In the genomic region with DNA sequence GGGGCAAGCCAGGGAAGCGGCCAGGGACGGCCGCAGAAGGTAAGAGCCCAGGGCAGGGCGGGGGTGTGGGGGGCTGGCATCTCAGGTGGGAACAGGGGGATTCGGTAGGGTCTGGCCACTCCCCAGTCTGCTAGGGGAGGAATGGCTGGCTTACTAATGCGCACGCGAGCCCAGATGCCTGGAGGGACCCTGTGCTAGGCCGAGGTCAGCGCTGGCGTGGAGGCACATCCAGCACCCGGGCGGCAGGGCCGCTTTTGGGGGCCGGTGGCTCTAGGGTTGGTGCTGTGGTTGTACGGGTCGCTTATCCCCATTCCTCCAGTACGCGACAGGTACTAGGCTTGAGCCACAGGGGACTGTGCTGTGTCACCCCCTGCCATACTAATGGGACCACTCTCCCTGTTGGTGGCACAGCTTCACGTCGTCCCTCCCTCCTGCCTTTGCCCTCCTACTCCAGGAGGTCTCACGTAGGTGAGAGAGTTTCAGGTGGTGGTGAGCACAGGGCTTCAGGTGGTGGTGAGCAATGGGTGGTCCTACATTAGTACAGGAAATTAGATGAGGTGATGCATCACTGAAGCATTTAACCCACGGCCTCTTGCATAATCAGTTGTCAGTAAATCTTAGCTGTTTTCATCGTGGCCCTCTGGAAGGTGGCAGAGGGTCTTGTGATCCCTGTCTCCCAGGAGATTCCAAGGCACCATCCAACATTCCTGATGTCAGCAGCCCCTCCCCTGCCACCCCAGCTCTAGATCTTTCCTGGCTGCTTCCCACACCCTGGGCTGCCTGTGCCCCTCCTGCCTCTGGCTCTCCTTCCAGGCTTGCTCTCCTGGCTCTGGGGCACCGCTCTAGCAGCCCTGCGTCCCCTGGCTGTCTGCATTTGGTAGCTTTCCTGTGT, we compare ENCODE assay signal across 8 cellular contexts. TPM values are rescaled to one million over a fixed set of nuclear protein-coding genes. Genes with fewer than 3 reads are reported as not detected.
DNase-seq lines count a peak whose midpoint lies in the region; ATAC-seq and TF ChIP-seq lines count a peak whose summit lies in the region.

No MANE protein-coding gene starts in this region.

- H3K27me3 ChIP-seq in GM23248 (replicated peaks; ENCODE audit: insufficient read depth): no peaks in the 10 kb centered on the region

- H3K4me3 Mint-ChIP-seq in WTC11: peak overlapping the region; percentile 70

- TF ChIP-seq CTCF in WTC11 (IDR thresholded peaks at IDR 0.05) (no peak), omental fat pad (IDR thresholded peaks at IDR 0.05) (no peak), GM10266 (IDR thresholded peaks at IDR 0.05; ENCODE audit: control insufficient read depth, insufficient read depth, low read depth, missing control alignments) (no peak)

- WGBS in GM23248 (ENCODE audit: low coverage in 1 of 2, low lambda C conversion rate in 2 of 2, missing lambda C conversion rate in 2 of 2), 2 experiments: 3 to 5% methylated on average over 24 to 26 of the region's 26 CpGs

- in situ Hi-C loops in GM23248 (cut with MboI): no loop called here

- no peaks in the 10 kb centered on the region for H3K9me3 Mint-ChIP-seq in WTC11

- peaks cover 26% of the 10 kb centered on the region for H3K79me2 ChIP-seq in GM23248 (ENCODE audit: insufficient read depth)

- peak overlapping the region; percentile 70 for H3K4me3 ChIP-seq in GM23248

- H3K27ac ChIP-seq in GM23248: peak overlapping the region; percentile 51

- H3K9me3 ChIP-seq in GM23248 (ENCODE audit: low read depth): no peaks in the 10 kb centered on the region

- H3K36me3 Mint-ChIP-seq in WTC11: peaks cover 2% of the 10 kb centered on the region; the same call in 1 of the 2 replicates

- peaks cover 34% of the 10 kb centered on the region for H3K4me1 ChIP-seq in GM23248 (ENCODE audit: insufficient read depth)

- peak overlapping the region; percentile 57 for H2AFZ ChIP-seq in GM23248

- peaks cover 26% of the 10 kb centered on the region for H3F3A ChIP-seq in GM23248 (ENCODE audit: insufficient read depth)

- no peaks in the 10 kb centered on the region for H3K36me3 ChIP-seq in GM23248 (ENCODE audit: low read depth)

- peak overlapping the region; percentile 85 for H3K9ac ChIP-seq in GM23248

- ATAC-seq in WTC11 (peak; percentile 44), omental fat pad (ENCODE audit: low FRiP score) (peak; percentile 63)

- no peak overlapping the region for H3K27ac Mint-ChIP-seq in WTC11

- POLR2A ChIA-PET in WTC11 (lab: Charles Lee): interaction anchor here (0.6 kb wide), 1 partner anchor 52 kb away, joined by 5 read pairs; no protein-coding TSS in a partner anchor

- H3K9me2 ChIP-seq in GM23248 (ENCODE audit: insufficient read depth): no peaks in the 10 kb centered on the region

- DNase-seq in GM23248: peak; percentile 80
- peak; percentile 45 for DNase-seq in WTC11 (ENCODE audit: low spot score)
- DNase-seq in germinal center (ENCODE audit: low spot score): peak; percentile 26
- no peak for DNase-seq in omental fat pad (ENCODE audit: low spot score)
- DNase-seq in activated effector memory CD4-positive, alpha-beta T cell treated with anti-CD3 and anti-CD28 coated beads, Interleukin-2, amount 50 U/mL, for 16 hours: no peak
- DNase-seq in GM10266 (ENCODE audit: extremely low spot score): no peak
- no peak for DNase-seq in effector CD4-positive, alpha-beta T cell
- DNase-seq in activated gamma-delta T cell (lab: John Stamatoyannopoulos, UW): no peak

- CTCF ChIA-PET in WTC11 (lab: Charles Lee): interaction anchor here (0.7 to 2.2 kb wide), 10 partner anchors 11 to 244 kb away, joined by 3 to 13 read pairs (median 4); a partner anchor contains a TSS

- peak overlapping the region; percentile 76 for H3K4me2 ChIP-seq in GM23248 (ENCODE audit: unreplicated experiment)

- no peaks in the 10 kb centered on the region for H4K20me1 ChIP-seq in GM23248 (ENCODE audit: insufficient read depth)

- H3K27me3 Mint-ChIP-seq in WTC11 (ENCODE audit: low read depth): peaks cover 24% of the 10 kb centered on the region

- H3K4me1 Mint-ChIP-seq in WTC11: peaks cover 12% of the 10 kb centered on the region

TF ChIP-seq in WTC11, 78 proteins besides CTCF, POLR2A, EP300 and RAD21:
- TF ChIP-seq, protein P1, sequence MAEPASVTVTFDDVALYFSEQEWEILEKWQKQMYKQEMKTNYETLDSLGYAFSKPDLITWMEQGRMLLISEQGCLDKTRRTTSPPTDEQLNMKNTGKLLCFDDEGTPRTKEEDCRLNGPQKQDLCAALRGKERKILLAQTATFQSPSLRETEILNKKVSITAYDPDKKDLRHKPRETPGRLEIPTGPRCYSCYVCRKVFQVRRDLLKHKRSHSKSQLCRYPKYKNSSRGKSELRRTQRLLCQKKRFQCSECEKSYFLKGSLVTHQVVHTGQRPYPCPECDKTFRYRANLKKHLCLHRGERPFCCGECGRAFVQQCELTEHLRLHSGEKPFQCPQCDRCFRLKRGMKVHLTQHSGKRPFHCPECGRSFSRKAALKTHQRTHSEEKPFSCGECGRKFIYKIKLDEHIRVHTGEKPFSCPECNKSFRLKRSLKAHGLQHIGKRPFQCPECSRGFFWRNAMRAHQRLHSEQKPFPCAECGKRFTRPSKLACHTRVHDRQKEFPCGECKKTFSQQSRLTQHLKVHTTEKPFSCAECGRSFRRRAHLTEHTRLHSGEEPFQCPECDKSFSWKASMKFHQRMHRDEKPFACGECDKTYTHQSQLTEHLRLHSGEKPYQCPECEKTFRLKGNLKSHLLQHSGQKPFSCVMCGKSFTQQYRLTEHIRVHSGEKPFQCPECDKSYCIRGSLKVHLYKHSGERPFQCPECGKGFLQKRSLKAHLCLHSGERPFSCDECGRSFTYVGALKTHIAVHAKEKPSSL (CRISPR knock-in tag; conservative IDR thresholded peaks at IDR 0.05): no peak
- TF ChIP-seq TP53 (CRISPR knock-in tag; IDR thresholded peaks at IDR 0.05) (no peak), NR2C2 (CRISPR knock-in tag; IDR thresholded peaks at IDR 0.05) (no peak)

RNA-seq across cellular contexts. Expression of a gene that starts 1.0 kb away (rescaled TPM):
- 53.0 and 63.2 TPM in 2 replicates for total RNA-seq in GM23248 (2014; rRNA removed; shearing (Covaris generic))
- polyA plus RNA-seq in GM23248 (2016; fragmentation: Nextera tagmentation; extraction: Ambion mirVana): 46.6 and 47.0 TPM in 2 replicates
- total RNA-seq in WTC11 (2021) (50.8 to 55.5 TPM (median 52.4 TPM) in 3 replicates), omental fat pad (100 to 1,000 TPM in 3 of 4 donors, 10 to 100 TPM in 1; 64.9 to 209 (median 163) TPM)

RNA-seq across cellular contexts. Expression of a gene that starts 18.2 kb away (rescaled TPM):
- total RNA-seq in GM23248 (2014; rRNA removed; shearing (Covaris generic)): 100 and 107 TPM in 2 replicates
- polyA plus RNA-seq in GM23248 (2016; fragmentation: Nextera tagmentation; extraction: Ambion mirVana): 164 and 166 TPM in 2 replicates
- total RNA-seq in WTC11 (2021): 140 to 154 TPM (median 146 TPM) in 3 replicates
- total RNA-seq in omental fat pad: 10 to 100 TPM; 41.9 to 71.3 (median 44.2) TPM

RNA-seq across cellular contexts. Expression of a gene that starts 22.8 kb away (rescaled TPM):
- 13.9 and 20.3 TPM in 2 replicates for total RNA-seq in GM23248 (2014; rRNA removed; shearing (Covaris generic))
- polyA plus RNA-seq in GM23248 (2016; fragmentation: Nextera tagmentation; extraction: Ambion mirVana): 10.7 and 12.9 TPM in 2 replicates
- total RNA-seq in WTC11 (2021) (20.9 to 25.3 TPM (median 24.7 TPM) in 3 replicates), omental fat pad (10 to 100 TPM; 10.0 to 43.5 (median 21.3) TPM)

RNA-seq across cellular contexts. Expression of a gene that starts 36.0 kb away (rescaled TPM):
- total RNA-seq in GM23248 (2014; rRNA removed; shearing (Covaris generic)): not detected in 2 replicates
- 1.7 TPM in 1 of 2 replicates, not detected in the other for polyA plus RNA-seq in GM23248 (2016; fragmentation: Nextera tagmentation; extraction: Ambion mirVana)
- total RNA-seq in WTC11 (2021) (0.39 to 1.6 TPM (median 0.90 TPM) in 3 replicates), omental fat pad (not detected)

RNA-seq across cellular contexts. Expression of a gene that starts 39.8 kb away (rescaled TPM):
- total RNA-seq in GM23248 (2014; rRNA removed; shearing (Covaris generic)): not detected in 2 replicates
- not detected in 2 replicates for polyA plus RNA-seq in GM23248 (2016; fragmentation: Nextera tagmentation; extraction: Ambion mirVana)
- total RNA-seq in WTC11 (2021) (2.4 to 5.6 TPM (median 3.9 TPM) in 3 replicates), omental fat pad (not detected)

Comparison
In these comparisons a context has a peak if more than half of its experiments do, and no peak if none do; other contexts are left out.
1. DNase-seq: peak in GM23248 (single experiment), WTC11 (single experiment) and germinal center (single experiment); none in omental fat pad (single experiment), activated effector memory CD4-positive, alpha-beta T cell treated with anti-CD3 and anti-CD28 coated beads, Interleukin-2, amount 50 U/mL, for 16 hours (single experiment), GM10266 (single experiment), effector CD4-positive, alpha-beta T cell (single experiment) and activated gamma-delta T cell (single experiment).